Comparison of ENCODE assay signal across 7 cellular contexts in the genomic region with DNA sequence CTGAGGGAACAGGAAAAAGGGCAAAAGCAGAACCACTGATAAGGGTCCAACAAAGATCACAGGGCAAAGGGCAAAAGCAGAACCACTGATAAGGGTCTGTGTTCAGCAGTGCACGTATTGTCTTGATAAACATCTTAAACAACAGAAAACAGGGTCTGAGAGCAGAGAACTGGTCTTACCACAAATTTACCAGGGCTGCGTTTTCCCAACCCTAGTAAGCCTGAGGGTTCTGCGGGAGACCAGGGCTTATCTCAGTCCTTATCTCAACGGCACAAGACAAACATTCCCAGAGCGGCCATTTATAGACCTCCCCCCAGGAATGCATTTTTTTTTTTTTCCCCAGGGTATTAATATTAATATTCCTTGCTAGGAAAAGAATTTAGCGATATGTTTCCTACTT. TPM values are rescaled to one million over a fixed set of nuclear protein-coding genes. Genes with fewer than 3 reads are reported as not detected.
"Had no signal": no experiment of that assay in that cellular context is flagged by ENCODE, and none has a peak within 500 bp of the region (broad histone marks: within the 10 kb centered on the region; RNA-seq: fewer than 3 reads in every experiment).

No MANE protein-coding gene starts in this region.

RNA-seq across cellular contexts. Expression of a gene that starts 19.7 kb away (rescaled TPM):
- total RNA-seq: LHCN-M2, MCF 10A, PC-9, RPMI7951, SJCRH30, SK-MEL-5, T-cell had no signal
